In the genomic region with DNA sequence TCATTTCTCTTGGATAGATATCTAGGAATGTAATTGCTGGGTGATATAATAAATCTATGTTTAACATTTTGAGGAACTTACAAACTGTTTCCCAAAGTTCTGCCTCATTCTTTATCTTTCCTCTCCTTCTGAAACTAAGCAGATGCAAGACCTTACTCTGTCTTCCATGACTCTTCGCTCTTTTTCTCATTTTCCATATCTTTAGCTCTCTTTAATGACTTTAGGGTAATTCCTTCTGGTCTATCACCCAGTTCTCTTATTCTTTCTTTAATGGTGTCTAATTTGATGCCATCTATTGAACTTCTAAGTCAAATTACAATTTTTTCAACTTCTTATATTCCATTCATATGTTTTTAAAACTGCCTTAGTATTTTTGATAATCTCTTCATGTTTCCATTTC, we compare ENCODE assay signal across 9 cellular contexts.
"Had no signal": no experiment of that assay in that cellular context is flagged by ENCODE, and none has a peak within 500 bp of the region (broad histone marks: within the 10 kb centered on the region; RNA-seq: fewer than 3 reads in every experiment).

No MANE protein-coding gene starts in this region.

- H3K4me1 Mint-ChIP-seq: IgD-negative memory B cell had no signal

- H3K4me3 Mint-ChIP-seq: IgD-negative memory B cell had no signal

- H3K9ac ChIP-seq: KMS-11 had no signal

- DNase-seq: IMR-90, KBM-7, KG1 had no signal

- H3K4me2 ChIP-seq: KMS-11 had no signal

- H3K27me3 Mint-ChIP-seq: IgD-negative memory B cell had no signal

- H3K36me3 Mint-ChIP-seq: IgD-negative memory B cell had no signal

- H3K27ac Mint-ChIP-seq: IgD-negative memory B cell had no signal

- FAIRE-seq: HepG2, HTR-8/SVneo, K562 had no signal

- H3K4me3 ChIP-seq: K562 had no signal

- H3K27ac ChIP-seq: HL-60, KMS-11 had no signal

- ATAC-seq: HepG2, K562 had no signal
